ENCODE assay signal across 8 cellular contexts in the genomic region with DNA sequence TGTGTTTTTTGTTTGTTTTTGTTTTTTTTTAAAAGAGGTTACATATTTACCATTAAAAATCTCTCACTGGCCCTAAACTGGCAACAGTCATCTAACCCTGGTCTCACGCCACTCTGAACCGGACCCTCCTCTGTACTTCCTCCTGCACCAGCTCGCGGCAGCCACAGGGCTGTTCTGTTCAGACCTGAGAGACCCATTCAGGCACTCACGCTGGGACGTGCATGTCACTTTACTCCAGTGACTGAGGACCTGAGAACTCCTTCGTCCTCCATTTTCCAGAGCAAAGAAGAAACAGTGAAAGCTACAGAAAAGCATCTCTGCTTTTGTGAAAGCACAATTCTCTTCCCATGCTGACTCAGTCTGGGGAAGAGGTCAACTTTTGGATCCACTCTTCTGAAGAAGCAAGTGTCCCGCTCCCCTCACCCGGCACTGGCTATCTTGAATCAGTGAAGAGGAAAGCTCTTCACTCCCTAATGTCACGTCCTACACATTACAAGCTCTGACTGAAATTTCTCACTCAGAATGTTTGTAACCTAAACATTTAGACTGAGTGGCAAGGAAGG. TPM values are rescaled to one million over a fixed set of nuclear protein-coding genes. Genes with fewer than 3 reads are reported as not detected.
A peak's percentile ranks its signal among the peaks of the same experiment; 100 is the strongest.
DNase-seq lines count a peak whose midpoint lies in the region; ATAC-seq and TF ChIP-seq lines count a peak whose summit lies in the region.
"Had no signal": no experiment of that assay in that cellular context is flagged by ENCODE, and none has a peak within 500 bp of the region (broad histone marks: within the 10 kb centered on the region; RNA-seq: fewer than 3 reads in every experiment).

No MANE protein-coding gene starts in this region.

- ATAC-seq in GM19324 (IDR thresholded peaks at IDR 0.05; ENCODE audit: low FRiP score, unreplicated experiment) (peak; percentile 47), HG03280 (IDR thresholded peaks at IDR 0.05; ENCODE audit: unreplicated experiment) (peak; percentile 60), naive B cell (ENCODE audit: low read depth in 2 of 2) (peak; percentile 77 to 81)
- ATAC-seq: left colon had no signal

- no peaks in the 10 kb centered on the region for H3K36me3 Mint-ChIP-seq in naive B cell

- no peaks in the 10 kb centered on the region for H3K27me3 Mint-ChIP-seq in naive B cell

- H3K4me1 ChIP-seq in adipocyte (ENCODE audit: control insufficient read depth, insufficient read depth, low read length), result peaks cover 20% of the 10 kb centered on the region

- peak overlapping the region in 5 of 6 donors; percentile 31 to 97 (median 91) for H3K27ac Mint-ChIP-seq in naive B cell

- peaks cover 0 to 2% (median 0%) of the 10 kb centered on the region in 7 donors for H3K9me3 Mint-ChIP-seq in naive B cell

- 70 to 77% methylated on average over 10 of the region's 10 CpGs for WGBS in lower leg skin, 2 donors

- DNase-seq in adipocyte (ENCODE audit: low read depth) (no peak), naive B cell (peak; percentile 41), NCI-H1436 (lab: John Stamatoyannopoulos, UW) (no peak), NCI-H510A (lab: John Stamatoyannopoulos, UW) (no peak), lower leg skin (ENCODE audit: low spot score in 2 of 2) (no peak)

- no peak for TF ChIP-seq CTCF in lower leg skin (IDR thresholded peaks at IDR 0.05)

- H3K9ac ChIP-seq in adipocyte (ENCODE audit: low read length), result peak overlapping the region; percentile 54

- H3K4me3 ChIP-seq in adipocyte (ENCODE audit: low read length) (peak overlapping the region; percentile 30), lower leg skin (ENCODE audit: low read depth, poor library complexity, severe bottlenecking) (no peak overlapping the region)

- H3K36me3 ChIP-seq in adipocyte (ENCODE audit: control insufficient read depth, insufficient read depth, low read length, severe bottlenecking), result no peaks in the 10 kb centered on the region

- intact Hi-C loops in lower leg skin (cut with DNase I; ENCODE audit: low total_unique reads), result no loop called here

- H3K4me1 Mint-ChIP-seq in naive B cell, result peaks cover 37 to 69% (median 51%) of the 10 kb centered on the region in 3 donors

- H3K9me3 ChIP-seq in adipocyte (ENCODE audit: control insufficient read depth, low read length), result no peaks in the 10 kb centered on the region

- peak overlapping the region; percentile 57 to 88 (median 82) for H3K4me3 Mint-ChIP-seq in naive B cell

- no peaks in the 10 kb centered on the region for H3K27me3 ChIP-seq in adipocyte (replicated peaks; ENCODE audit: control insufficient read depth, insufficient read depth, low read length)

- no peak for TF ChIP-seq POLR2A in lower leg skin (IDR thresholded peaks at IDR 0.05)

RNA-seq across cellular contexts. Expression of gene PISD, which starts 24.6 kb away (rescaled TPM):
- polyA plus RNA-seq in naive B cell (ENCODE audit: low read depth in 6 of 6), result 10 to 100 TPM; 14.9 to 23.1 (median 18.9) TPM
- 10 to 100 TPM; 32.0 to 62.5 (median 45.5) TPM for total RNA-seq in lower leg skin
